Comparison of ENCODE assay signal across 17 cellular contexts in genomic region chr4:9943761-9944160, GRCh38.
DNase-seq lines count a peak whose midpoint lies in the region; ATAC-seq and TF ChIP-seq lines count a peak whose summit lies in the region.
"Had no signal": no experiment of that assay in that cellular context is flagged by ENCODE, and none has a peak within 500 bp of the region (broad histone marks: within the 10 kb centered on the region; RNA-seq: fewer than 3 reads in every experiment).

No MANE protein-coding gene starts in this region.

- no peaks in the 10 kb centered on the region for H3K36me3 ChIP-seq in right atrium auricular region
- H3K36me3 ChIP-seq in upper lobe of right lung = no peaks in the 10 kb centered on the region
- H3K36me3 ChIP-seq: BLaER1 had no signal

- no peaks in the 10 kb centered on the region for H3K27me3 ChIP-seq in right atrium auricular region
- no peaks in the 10 kb centered on the region for H3K27me3 ChIP-seq in upper lobe of right lung
- H3K27me3 ChIP-seq: BLaER1 had no signal

- no peak for ATAC-seq in Right ventricle myocardium superior (ENCODE audit: poor library complexity)
- ATAC-seq in GM19397 (IDR thresholded peaks at IDR 0.05; ENCODE audit: unreplicated experiment) = no peak
- ATAC-seq in upper lobe of right lung = no peak

- H3K4me3 ChIP-seq in right atrium auricular region (no peak overlapping the region), upper lobe of right lung (no peak overlapping the region)
- H3K4me3 ChIP-seq: BLaER1 had no signal

- intact Hi-C loops in Right ventricle myocardium superior (cut with DNase I) (no loop called here), upper lobe of right lung (cut with DNase I) (no loop called here)

- DNase-seq in right atrium auricular region (ENCODE audit: low spot score) (peak; percentile 28), Right ventricle myocardium superior (no peak), islet precursor cell (peak; percentile 21), ureter (ENCODE audit: low spot score) (peak; percentile 7), SHP77 treated with DMSO at 0.1 percent for 48 hours (lab: John Stamatoyannopoulos, UW) (no peak), upper lobe of right lung (no peak)
- DNase-seq: 8988T; CD4-positive, alpha-beta memory T cell; DMS153; DMS79; GDM1; GOT3; H7; HFFc6 had no signal

- no peaks in the 10 kb centered on the region for H3K9me3 ChIP-seq in right atrium auricular region
- no peaks in the 10 kb centered on the region for H3K9me3 ChIP-seq in upper lobe of right lung
- H3K9me3 ChIP-seq: BLaER1 had no signal

- H3K4me1 ChIP-seq in right atrium auricular region = peaks cover 0 to 11% of the 10 kb centered on the region in 2 donors
- no peaks in the 10 kb centered on the region for H3K4me1 ChIP-seq in upper lobe of right lung

- no peak for TF ChIP-seq CTCF in right atrium auricular region (IDR thresholded peaks at IDR 0.05)
- TF ChIP-seq CTCF in upper lobe of right lung (IDR thresholded peaks at IDR 0.05) = no peak

- no peak overlapping the region for H3K27ac ChIP-seq in right atrium auricular region
- no peak overlapping the region for H3K27ac ChIP-seq in upper lobe of right lung
- H3K27ac ChIP-seq: BLaER1, HL-60 had no signal

Comparison
In these comparisons a context has a peak if more than half of its experiments do, and no peak if none do; other contexts are left out.
1. DNase-seq: peak in right atrium auricular region (single experiment), islet precursor cell (single experiment) and ureter (single experiment); none in Right ventricle myocardium superior (single experiment), SHP77 treated with DMSO at 0.1 percent for 48 hours (single experiment) and upper lobe of right lung (single experiment).